1 cellular context compared by ENCODE assay signal in genomic region chr14:90797451-90797850, GRCh38.
TF ChIP-seq lines count a peak whose summit lies in the region.

No MANE protein-coding gene starts in this region.

TF ChIP-seq in SK-N-SH, 30 proteins besides CTCF, POLR2A, EP300 and RAD21 (continued from another document):
- TF ChIP-seq REST (IDR thresholded peaks at IDR 0.05; ENCODE audit: low read depth, low read length) (no peak), RFX5 (IDR thresholded peaks at IDR 0.05; ENCODE audit: low read length) (no peak), GATA2 (CRISPR knock-in tag; IDR thresholded peaks at IDR 0.05) (no peak)
